27 cellular contexts compared by ENCODE assay signal in the genomic region with DNA sequence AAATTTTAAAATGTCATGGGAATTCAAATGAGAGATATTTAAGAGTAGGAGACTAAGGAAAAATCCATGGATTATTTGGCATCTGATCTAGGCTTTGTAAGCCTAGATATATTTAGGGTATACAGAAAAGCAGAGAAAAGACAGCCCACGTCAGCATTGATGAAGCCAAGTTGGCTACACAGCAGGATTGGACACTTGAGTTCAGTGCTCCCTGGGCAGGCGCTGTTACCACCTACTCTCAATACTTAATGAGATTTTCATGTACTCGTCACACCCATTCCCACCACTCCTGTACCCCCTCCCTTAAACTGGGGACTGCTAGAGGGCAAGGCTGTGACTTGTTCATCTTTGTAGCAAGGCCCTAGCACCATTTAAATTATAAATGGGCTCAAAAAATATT. TPM values are rescaled to one million over a fixed set of nuclear protein-coding genes. Genes with fewer than 3 reads are reported as not detected.
DNase-seq lines count a peak whose midpoint lies in the region; ATAC-seq, FAIRE-seq and TF ChIP-seq lines count a peak whose summit lies in the region.
"Had no signal": no experiment of that assay in that cellular context is flagged by ENCODE, and none has a peak within 500 bp of the region (broad histone marks: within the 10 kb centered on the region; RNA-seq: fewer than 3 reads in every experiment).

No MANE protein-coding gene starts in this region.

- H3K36me3 Mint-ChIP-seq in CD4-positive, alpha-beta memory T cell = no peaks in the 10 kb centered on the region
- H3K36me3 Mint-ChIP-seq: activated naive CD4-positive, alpha-beta T cell treated with anti-CD3 and anti-CD28 coated beads, Interleukin-2, amount 10 ng/mL, durations not matched to agents 7 days and 5 days; stimulated activated memory B cell treated with anti-CD40 and anti-IgM and Interleukin-4, amounts not matched to agents 10 μg/mL and 1 μg/mL and 100 μg/mL, for 72 hours had no signal

- no peak overlapping the region for H3K27ac Mint-ChIP-seq in CD4-positive, alpha-beta memory T cell
- H3K27ac Mint-ChIP-seq: activated B cell treated with CpG ODN at 0.5 μM for 24 hours; activated naive CD4-positive, alpha-beta T cell treated with anti-CD3 and anti-CD28 coated beads, Interleukin-2, amount 10 ng/mL, durations not matched to agents 7 days and 5 days; nephron progenitor cell; progenitor cell of endocrine pancreas; stimulated activated memory B cell treated with anti-CD40 and anti-IgM and Interleukin-4, amounts not matched to agents 10 μg/mL and 1 μg/mL and 100 μg/mL, for 72 hours had no signal

- H3K27ac ChIP-seq in 22Rv1 = peak overlapping the region; percentile 22
- H3K27ac ChIP-seq in dorsolateral prefrontal cortex = peak overlapping the region in 30 of 59 donors; percentile 6 to 90 (median 80)
- peak overlapping the region; percentile 64 for H3K27ac ChIP-seq in right cardiac atrium (ENCODE audit: low read length)
- H3K27ac ChIP-seq in pancreas = peak overlapping the region; percentile 70 to 94 (median 82)
- H3K27ac ChIP-seq in CD4-positive, alpha-beta memory T cell (ENCODE audit: low read depth, low read length) = no peak overlapping the region
- H3K27ac ChIP-seq: thyroid gland had no signal

- POLR2A ChIA-PET in CD4-positive, alpha-beta memory T cell (lab: Charles Lee; ENCODE audit: partially characterized antibody) = no interaction called here

- H3K4me1 ChIP-seq in right cardiac atrium (ENCODE audit: control insufficient read depth, insufficient read depth, low read length) (peaks cover 4% of the 10 kb centered on the region), pancreas (peaks cover 0 to 29% (median 16%) of the 10 kb centered on the region in 3 donors)
- H3K4me1 ChIP-seq in CD4-positive, alpha-beta memory T cell (ENCODE audit: insufficient read depth, low read length) = peaks cover 13% of the 10 kb centered on the region
- H3K4me1 ChIP-seq: thyroid gland had no signal

- intact Hi-C loops in dorsolateral prefrontal cortex (cut with DNase I) = no loop called here
- intact Hi-C loops in right cardiac atrium (cut with DNase I) = no loop called here
- intact Hi-C loops in pancreas (cut with DNase I) = no loop called here
- intact Hi-C loops in posterior vena cava (cut with DNase I) = loop anchor here in 1 of 2 donors (10.0 kb wide), 1 partner anchor 49 kb away; no protein-coding TSS in a partner anchor
- intact Hi-C loops in CD4-positive, alpha-beta memory T cell (cut with micrococcal nuclease) = no loop called here

- WGBS in right cardiac atrium = 45% methylated on average over 3 of the region's 3 CpGs
- WGBS in pancreas, 2 donors = 35 to 42% methylated on average over 3 of the region's 3 CpGs

- no peak overlapping the region for H3K4me3 Mint-ChIP-seq in CD4-positive, alpha-beta memory T cell
- H3K4me3 Mint-ChIP-seq: activated B cell treated with CpG ODN at 0.5 μM for 24 hours; activated naive CD4-positive, alpha-beta T cell treated with anti-CD3 and anti-CD28 coated beads, Interleukin-2, amount 10 ng/mL, durations not matched to agents 7 days and 5 days; central memory CD8-positive, alpha-beta T cell; stimulated activated memory B cell treated with anti-CD40 and anti-IgM and Interleukin-4, amounts not matched to agents 10 μg/mL and 1 μg/mL and 100 μg/mL, for 72 hours had no signal

- no peak for TF ChIP-seq CTCF in 22Rv1 (IDR thresholded peaks at IDR 0.05)
- no peak for TF ChIP-seq CTCF in dorsolateral prefrontal cortex (IDR thresholded peaks at IDR 0.05 in 54 of 56, conservative IDR thresholded peaks at IDR 0.05 in 2 of 56; ENCODE audit: low read depth in 1 of 56, partially characterized antibody in 56 of 56)
- TF ChIP-seq CTCF in pancreas (IDR thresholded peaks at IDR 0.05) = no peak

- peaks cover 0 to 2% (median 0%) of the 10 kb centered on the region in 8 donors for H3K9me3 Mint-ChIP-seq in CD4-positive, alpha-beta memory T cell
- H3K9me3 Mint-ChIP-seq: activated B cell treated with CpG ODN at 0.5 μM for 24 hours; activated naive CD4-positive, alpha-beta T cell treated with anti-CD3 and anti-CD28 coated beads, Interleukin-2, amount 10 ng/mL, durations not matched to agents 7 days and 5 days; central memory CD8-positive, alpha-beta T cell; nephron progenitor cell; stimulated activated memory B cell treated with anti-CD40 and anti-IgM and Interleukin-4, amounts not matched to agents 10 μg/mL and 1 μg/mL and 100 μg/mL, for 72 hours had no signal

- H3K9me3 ChIP-seq in right cardiac atrium (ENCODE audit: control insufficient read depth, low read length) (no peaks in the 10 kb centered on the region), pancreas (no peaks in the 10 kb centered on the region)
- H3K9me3 ChIP-seq in CD4-positive, alpha-beta memory T cell (ENCODE audit: control insufficient read depth in 1 of 2, low read length in 2 of 2) = no peaks in the 10 kb centered on the region
- H3K9me3 ChIP-seq: thyroid gland had no signal

- CTCF ChIA-PET in CD4-positive, alpha-beta memory T cell (lab: Charles Lee; ENCODE audit: partially characterized antibody) = no interaction called here

- ATAC-seq in right cardiac atrium (peak; percentile 7 to 44), pancreas (peak; percentile 6 to 20 (median 15)), HG03520 (IDR thresholded peaks at IDR 0.05; ENCODE audit: unreplicated experiment) (no peak)
- ATAC-seq: stimulated activated memory B cell treated with anti-CD40 and anti-IgM and Interleukin-4, amounts not matched to agents 10 μg/mL and 1 μg/mL and 100 μg/mL, for 72 hours had no signal

- H3K27me3 ChIP-seq in dorsolateral prefrontal cortex = peaks cover 0 to 15% (median 0%) of the 10 kb centered on the region in 45 donors
- no peaks in the 10 kb centered on the region for H3K27me3 ChIP-seq in right cardiac atrium (ENCODE audit: control insufficient read depth, insufficient read depth)
- no peaks in the 10 kb centered on the region for H3K27me3 ChIP-seq in pancreas
- peaks cover 15% of the 10 kb centered on the region for H3K27me3 ChIP-seq in CD4-positive, alpha-beta memory T cell (ENCODE audit: insufficient read depth, low read length)
- H3K27me3 ChIP-seq: thyroid gland had no signal

- peaks cover 32 to 39% of the 10 kb centered on the region in 2 donors for H3K27me3 Mint-ChIP-seq in CD4-positive, alpha-beta memory T cell

- H3K36me3 ChIP-seq in pancreas = no peaks in the 10 kb centered on the region
- H3K36me3 ChIP-seq in CD4-positive, alpha-beta memory T cell (ENCODE audit: insufficient read depth, low read length) = no peaks in the 10 kb centered on the region
- H3K36me3 ChIP-seq: thyroid gland had no signal

- no peak for DNase-seq in dorsolateral prefrontal cortex
- peak in 2 of 3 donors; percentile 31 to 67 for DNase-seq in right cardiac atrium
- peak in 2 of 6 donors; percentile 14 to 40 for DNase-seq in pancreas
- DNase-seq in posterior vena cava (ENCODE audit: low spot score) = no peak
- no peak for DNase-seq in activated gamma-delta T cell (lab: John Stamatoyannopoulos, UW)
- DNase-seq in CD4-positive, alpha-beta memory T cell = no peak
- DNase-seq: activated B cell treated with CpG ODN at 0.5 μM for 24 hours; activated CD4-positive, alpha-beta T cell treated with anti-CD3 and anti-CD28 coated beads, Interleukin-2, amount 50 U/mL, for 4 hours; activated naive CD4-positive, alpha-beta T cell treated with anti-CD3 and anti-CD28 coated beads, Interleukin-2, amount 10 ng/mL, durations not matched to agents 7 days and 5 days; DND-41; kidney glomerular epithelial cell; midbrain; NCI-H187; NCI-H226; NCI-H748 treated with DMSO at 0.1 percent for 48 hours; nephron progenitor cell; small intestine; stimulated activated CD4-positive, alpha-beta T cell treated with anti-CD3 and anti-CD28 coated beads, Interleukin-2, amount 100 ng/mL, for 24 hours; thyroid gland had no signal

- peaks cover 7 to 19% (median 12%) of the 10 kb centered on the region in 4 donors for H3K4me1 Mint-ChIP-seq in CD4-positive, alpha-beta memory T cell
- H3K4me1 Mint-ChIP-seq: central memory CD8-positive, alpha-beta T cell had no signal

- FAIRE-seq in pancreas (lab: Jason Lieb, UNC) = no peak
- FAIRE-seq: A204.1, frontal cortex, GM12892, small intestine had no signal

- peak overlapping the region in 1 of 59 donors; percentile 66 for H3K4me3 ChIP-seq in dorsolateral prefrontal cortex
- H3K4me3 ChIP-seq in right cardiac atrium (ENCODE audit: low read length) = no peak overlapping the region
- peak overlapping the region in 2 of 4 donors; percentile 52 to 68 for H3K4me3 ChIP-seq in pancreas
- H3K4me3 ChIP-seq in CD4-positive, alpha-beta memory T cell (ENCODE audit: low read length in 2 of 2) = no peak overlapping the region
- H3K4me3 ChIP-seq: thyroid gland had no signal

RNA-seq across cellular contexts. Expression of a gene that starts 1.7 kb away (rescaled TPM):
- total RNA-seq in dorsolateral prefrontal cortex (10 to 100 TPM in 9 of 120 experiments, 1 to 10 TPM in 111; 2.6 to 16.6 (median 6.8) TPM), right cardiac atrium (10 to 100 TPM; 37.5 to 45.0 (median 40.4) TPM), pancreas (10 to 100 TPM; 17.3 to 28.8 (median 25.2) TPM), posterior vena cava (10 to 100 TPM; 30.9 to 32.0 TPM)
- polyA plus RNA-seq in right cardiac atrium (25.7 TPM), pancreas (10 to 100 TPM in 1 of 2 donors, 1 to 10 TPM in 1; 7.9 to 19.4 TPM)
- total RNA-seq in CD4-positive, alpha-beta memory T cell = under 1 TPM in 1 of 2 experiments, not detected in 1; 0.25 TPM
- polyA plus RNA-seq in CD4-positive, alpha-beta memory T cell = not detected
- total RNA-seq: activated B cell treated with CpG ODN at 0.5 μM for 24 hours had no signal

Comparison
In these comparisons a context has a peak if more than half of its experiments do, and no peak if none do; other contexts are left out.
1. DNase-seq: peak in right cardiac atrium (2 of 3); none in dorsolateral prefrontal cortex (0 of 10), posterior vena cava (single experiment), activated gamma-delta T cell (single experiment) and CD4-positive, alpha-beta memory T cell (0 of 5).